1 cellular context compared by ENCODE assay signal in genomic region chr4:1721003-1721665, GRCh38.
A peak's percentile ranks its signal among the peaks of the same experiment; 100 is the strongest.
TF ChIP-seq lines count a peak whose summit lies in the region.

Gene TACC3, plus strand, starts transcription at chr4:1721521. Its CDS starts 1,901 bp downstream, at chr4:1723422.
Gene TMEM129, minus strand, starts transcription at chr4:1721323. Its CDS starts 486 bp downstream, at chr4:1720837.

TF ChIP-seq in HepG2, 621 proteins besides CTCF, POLR2A, EP300 and RAD21 (continued from another document and continues in another):
- TF ChIP-seq ZNF407 (CRISPR knock-in tag; IDR thresholded peaks at IDR 0.05; ENCODE audit: not compliant biosample characterization) = no peak
- no peak for TF ChIP-seq TARDBP (CRISPR knock-in tag; IDR thresholded peaks at IDR 0.05)
- no peak for TF ChIP-seq ZNF552 (CRISPR knock-in tag; IDR thresholded peaks at IDR 0.05; ENCODE audit: borderline replicate concordance)
- TF ChIP-seq TAF15 (IDR thresholded peaks at IDR 0.05; ENCODE audit: low read depth, low read length, poor library complexity, severe bottlenecking) = no peak
- no peak for TF ChIP-seq CHD2 (IDR thresholded peaks at IDR 0.05; ENCODE audit: low read depth, low read length)
- no peak for TF ChIP-seq PRPF4 (IDR thresholded peaks at IDR 0.05; ENCODE audit: low read depth, low read length, poor library complexity, severe bottlenecking)
- no peak for TF ChIP-seq ATAD3A (CRISPR knock-in tag; IDR thresholded peaks at IDR 0.05)
- 0 out of 2 replicates have a peak, but pooled peaks have one; percentile 9 for TF ChIP-seq THAP7 (CRISPR knock-in tag; IDR thresholded peaks at IDR 0.05)
- TF ChIP-seq ZNF678 (CRISPR knock-in tag; IDR thresholded peaks at IDR 0.05) = no peak
- no peak for TF ChIP-seq ZNF468 (CRISPR knock-in tag; IDR thresholded peaks at IDR 0.05)
- TF ChIP-seq ZNF746 (CRISPR knock-in tag; IDR thresholded peaks at IDR 0.05) = no peak
- no peak for TF ChIP-seq PCBP2 (optimal IDR thresholded peaks at IDR 0.05; ENCODE audit: low read depth, low read length, poor library complexity, severe bottlenecking)
- peak; percentile 37; the same call in 1 of the 2 replicates for TF ChIP-seq MED1 (CRISPR knock-in tag; IDR thresholded peaks at IDR 0.05)
- peak; percentile 77 for TF ChIP-seq PHF20 (CRISPR knock-in tag; IDR thresholded peaks at IDR 0.05)
- TF ChIP-seq MBNL3 (CRISPR knock-in tag; conservative IDR thresholded peaks at IDR 0.05) = no peak
- no peak for TF ChIP-seq ZNF136 (CRISPR knock-in tag; IDR thresholded peaks at IDR 0.05; ENCODE audit: low read depth)
- no peak for TF ChIP-seq TBP (CRISPR knock-in tag; IDR thresholded peaks at IDR 0.05)
- no peak; the same call in 1 of the 2 replicates for TF ChIP-seq ZNF513 (CRISPR knock-in tag; conservative IDR thresholded peaks at IDR 0.05)
- TF ChIP-seq TFDP2 (CRISPR knock-in tag; IDR thresholded peaks at IDR 0.05) = peak; percentile 96
- TF ChIP-seq HDAC1 (CRISPR knock-in tag; IDR thresholded peaks at IDR 0.05) = peak; percentile 96
- TF ChIP-seq ZNF274 (CRISPR knock-in tag; IDR thresholded peaks at IDR 0.05) = no peak
- TF ChIP-seq ZNF839 (CRISPR knock-in tag; IDR thresholded peaks at IDR 0.05; ENCODE audit: borderline replicate concordance) = no peak
- peak; percentile 67; the same call in 1 of the 2 replicates for TF ChIP-seq YEATS4 (CRISPR knock-in tag; IDR thresholded peaks at IDR 0.05; ENCODE audit: borderline replicate concordance)
- TF ChIP-seq MEF2D (CRISPR knock-in tag; IDR thresholded peaks at IDR 0.05) = no peak
- no peak for TF ChIP-seq ZBTB4 (CRISPR knock-in tag; IDR thresholded peaks at IDR 0.05; ENCODE audit: borderline replicate concordance)
- TF ChIP-seq ZC3H13 (CRISPR knock-in tag; IDR thresholded peaks at IDR 0.05) = no peak
- no peak for TF ChIP-seq SCMH1 (CRISPR knock-in tag; IDR thresholded peaks at IDR 0.05; ENCODE audit: borderline replicate concordance)
- TF ChIP-seq GPN1 (CRISPR knock-in tag; IDR thresholded peaks at IDR 0.05; ENCODE audit: borderline replicate concordance) = no peak
- no peak for TF ChIP-seq ZNF572 (CRISPR knock-in tag; IDR thresholded peaks at IDR 0.05)
- no peak for TF ChIP-seq ATRX (CRISPR knock-in tag; IDR thresholded peaks at IDR 0.05; ENCODE audit: borderline replicate concordance)
- TF ChIP-seq ASH2L (IDR thresholded peaks at IDR 0.05; ENCODE audit: insufficient read length, low read depth, low read length) = peak; percentile 64
- 0 out of 2 replicates have a peak, but pooled peaks have one; percentile 22 for TF ChIP-seq ZNF792 (CRISPR knock-in tag; IDR thresholded peaks at IDR 0.05)
- no peak for TF ChIP-seq NFIB (CRISPR knock-in tag; IDR thresholded peaks at IDR 0.05; ENCODE audit: borderline replicate concordance)
- TF ChIP-seq REXO4 (CRISPR knock-in tag; IDR thresholded peaks at IDR 0.05; ENCODE audit: borderline replicate concordance) = no peak
- no peak for TF ChIP-seq TERF1 (CRISPR knock-in tag; IDR thresholded peaks at IDR 0.05)
- TF ChIP-seq SPEN (CRISPR knock-in tag; IDR thresholded peaks at IDR 0.05; ENCODE audit: low read depth) = peak; percentile 78; the same call in 1 of the 2 replicates
- TF ChIP-seq ZNF33A (CRISPR knock-in tag; IDR thresholded peaks at IDR 0.05; ENCODE audit: borderline replicate concordance) = no peak
- TF ChIP-seq ZFP1 (CRISPR knock-in tag; IDR thresholded peaks at IDR 0.05) = 0 out of 2 replicates have a peak, but pooled peaks have one; percentile 17
- no peak for TF ChIP-seq HES4 (CRISPR knock-in tag; IDR thresholded peaks at IDR 0.05; ENCODE audit: borderline replicate concordance)
- TF ChIP-seq ARNT (IDR thresholded peaks at IDR 0.05) = no peak
- no peak for TF ChIP-seq ZNF333 (CRISPR knock-in tag; IDR thresholded peaks at IDR 0.05; ENCODE audit: borderline replicate concordance)
- TF ChIP-seq CREB1 (IDR thresholded peaks at IDR 0.05) = peak; percentile 55
- TF ChIP-seq CREB1 (CRISPR knock-in tag; IDR thresholded peaks at IDR 0.05) = 0 out of 2 replicates have a peak, but pooled peaks have one; percentile 23
- no peak for TF ChIP-seq FOXP1 (IDR thresholded peaks at IDR 0.05)
- TF ChIP-seq FOXP1 (CRISPR knock-in tag; IDR thresholded peaks at IDR 0.05) = no peak
- TF ChIP-seq SNRNP70 (IDR thresholded peaks at IDR 0.05; ENCODE audit: low read depth, low read length) = no peak
- no peak for TF ChIP-seq NCOA2 (CRISPR knock-in tag; IDR thresholded peaks at IDR 0.05)
- 0 out of 2 replicates have a peak, but pooled peaks have one; percentile 14 for TF ChIP-seq ZNF546 (CRISPR knock-in tag; conservative IDR thresholded peaks at IDR 0.05)
- peak; percentile 84 for TF ChIP-seq PRDM10 (CRISPR knock-in tag; IDR thresholded peaks at IDR 0.05; ENCODE audit: low read depth)
